Comparison of ENCODE assay signal across 1 cellular context in the genomic region with DNA sequence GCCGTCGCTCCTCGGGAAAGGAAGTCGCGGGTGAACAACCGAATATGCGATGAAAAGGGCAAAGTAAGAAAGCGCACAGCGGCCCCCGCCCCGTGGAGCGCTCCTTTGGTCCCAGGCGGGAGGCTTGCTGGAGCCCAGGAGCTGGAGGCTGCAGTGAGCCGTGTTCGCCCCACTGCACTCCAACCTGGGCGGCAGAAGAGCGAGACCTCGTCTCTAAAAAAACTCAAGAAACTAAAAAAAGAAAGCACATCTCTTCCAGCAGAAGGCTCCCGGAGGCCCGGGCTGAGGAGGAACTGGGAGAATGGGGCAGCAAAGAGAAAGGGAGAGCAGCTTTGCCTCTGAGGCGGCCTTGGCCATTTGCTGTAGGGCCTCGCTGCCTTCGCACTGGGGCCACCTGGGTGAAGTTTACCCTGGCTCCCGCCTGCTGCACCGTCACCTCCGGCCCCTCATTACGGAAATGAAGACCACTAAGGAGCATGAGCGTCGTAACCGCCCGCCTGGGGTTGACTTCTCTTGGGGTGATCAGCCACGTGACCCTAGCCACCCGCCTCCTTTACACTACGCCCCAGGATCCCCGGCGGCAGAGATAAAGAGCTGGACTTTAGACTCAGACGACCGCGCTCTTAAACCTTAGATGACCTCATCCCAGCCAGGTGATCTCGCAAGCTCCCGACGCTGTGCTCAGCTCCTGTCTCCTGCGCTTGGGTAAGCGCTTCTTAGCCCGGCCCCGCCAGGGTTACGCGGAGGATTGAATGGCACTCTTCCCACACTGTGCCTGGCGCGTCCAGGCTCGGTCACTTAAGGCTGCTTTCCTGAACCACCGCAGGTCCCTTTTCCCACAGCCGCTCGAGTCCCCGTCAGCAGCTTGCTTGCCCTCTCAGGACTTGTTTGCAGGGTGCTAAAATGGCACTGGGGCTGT.
TF ChIP-seq lines count a peak whose summit lies in the region.

No MANE protein-coding gene starts in this region.

TF ChIP-seq in K562, 482 proteins besides CTCF, POLR2A, EP300 and RAD21 (continued from another document):
- TF ChIP-seq, protein P1, sequence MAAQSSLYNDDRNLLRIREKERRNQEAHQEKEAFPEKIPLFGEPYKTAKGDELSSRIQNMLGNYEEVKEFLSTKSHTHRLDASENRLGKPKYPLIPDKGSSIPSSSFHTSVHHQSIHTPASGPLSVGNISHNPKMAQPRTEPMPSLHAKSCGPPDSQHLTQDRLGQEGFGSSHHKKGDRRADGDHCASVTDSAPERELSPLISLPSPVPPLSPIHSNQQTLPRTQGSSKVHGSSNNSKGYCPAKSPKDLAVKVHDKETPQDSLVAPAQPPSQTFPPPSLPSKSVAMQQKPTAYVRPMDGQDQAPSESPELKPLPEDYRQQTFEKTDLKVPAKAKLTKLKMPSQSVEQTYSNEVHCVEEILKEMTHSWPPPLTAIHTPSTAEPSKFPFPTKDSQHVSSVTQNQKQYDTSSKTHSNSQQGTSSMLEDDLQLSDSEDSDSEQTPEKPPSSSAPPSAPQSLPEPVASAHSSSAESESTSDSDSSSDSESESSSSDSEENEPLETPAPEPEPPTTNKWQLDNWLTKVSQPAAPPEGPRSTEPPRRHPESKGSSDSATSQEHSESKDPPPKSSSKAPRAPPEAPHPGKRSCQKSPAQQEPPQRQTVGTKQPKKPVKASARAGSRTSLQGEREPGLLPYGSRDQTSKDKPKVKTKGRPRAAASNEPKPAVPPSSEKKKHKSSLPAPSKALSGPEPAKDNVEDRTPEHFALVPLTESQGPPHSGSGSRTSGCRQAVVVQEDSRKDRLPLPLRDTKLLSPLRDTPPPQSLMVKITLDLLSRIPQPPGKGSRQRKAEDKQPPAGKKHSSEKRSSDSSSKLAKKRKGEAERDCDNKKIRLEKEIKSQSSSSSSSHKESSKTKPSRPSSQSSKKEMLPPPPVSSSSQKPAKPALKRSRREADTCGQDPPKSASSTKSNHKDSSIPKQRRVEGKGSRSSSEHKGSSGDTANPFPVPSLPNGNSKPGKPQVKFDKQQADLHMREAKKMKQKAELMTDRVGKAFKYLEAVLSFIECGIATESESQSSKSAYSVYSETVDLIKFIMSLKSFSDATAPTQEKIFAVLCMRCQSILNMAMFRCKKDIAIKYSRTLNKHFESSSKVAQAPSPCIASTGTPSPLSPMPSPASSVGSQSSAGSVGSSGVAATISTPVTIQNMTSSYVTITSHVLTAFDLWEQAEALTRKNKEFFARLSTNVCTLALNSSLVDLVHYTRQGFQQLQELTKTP (IDR thresholded peaks at IDR 0.05; ENCODE audit: low read depth in 1 of 2, partially characterized antibody in 2 of 2): peak in 1 of 2 experiments; percentile 42
